24 cellular contexts compared by ENCODE assay signal in the genomic region with DNA sequence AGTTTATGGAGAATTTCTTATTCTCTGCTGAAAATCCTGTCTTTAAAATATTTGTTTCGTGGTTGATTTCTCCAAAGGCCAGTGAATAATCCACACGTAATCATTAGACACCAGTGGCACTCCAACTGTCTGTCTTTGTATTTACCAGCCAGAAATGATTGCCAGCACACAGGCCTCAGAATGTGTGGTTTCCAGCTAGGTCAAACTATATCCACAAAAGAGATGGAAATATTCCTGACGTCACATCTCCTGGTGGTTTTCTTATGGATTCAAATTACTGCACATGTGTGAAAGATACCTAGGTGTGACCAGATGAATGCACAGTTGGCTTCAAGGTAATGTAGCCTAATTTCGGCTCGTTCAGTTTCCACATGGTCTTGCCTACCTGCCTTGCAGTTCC. TPM values are rescaled to one million over a fixed set of nuclear protein-coding genes. Genes with fewer than 3 reads are reported as not detected.
"Had no signal": no experiment of that assay in that cellular context is flagged by ENCODE, and none has a peak within 500 bp of the region (broad histone marks: within the 10 kb centered on the region; RNA-seq: fewer than 3 reads in every experiment).

No MANE protein-coding gene starts in this region.

- H3K27ac ChIP-seq: heart left ventricle, hepatocyte, neutrophil, pancreas, stomach, thyroid gland had no signal

- H3K9me3 ChIP-seq: heart left ventricle, neutrophil, pancreas, stomach, thyroid gland had no signal

- H3K4me1 Mint-ChIP-seq: stimulated activated effector memory CD8-positive, alpha-beta T cell treated with anti-CD3 and anti-CD28 coated beads, Interleukin-12 subunit alpha, Interleukin-12 subunit beta, amount 100 ng/mL, for 72 hours had no signal

- H3K9me3 Mint-ChIP-seq: stimulated activated effector memory CD8-positive, alpha-beta T cell treated with anti-CD3 and anti-CD28 coated beads, Interleukin-12 subunit alpha, Interleukin-12 subunit beta, amount 100 ng/mL, for 72 hours had no signal

- H3K36me3 Mint-ChIP-seq: naive thymus-derived CD8-positive, alpha-beta T cell; stimulated activated effector memory CD8-positive, alpha-beta T cell treated with anti-CD3 and anti-CD28 coated beads, Interleukin-12 subunit alpha, Interleukin-12 subunit beta, amount 100 ng/mL, for 72 hours had no signal

- H2AFZ ChIP-seq: hepatocyte had no signal

- H3K4me3 ChIP-seq: heart left ventricle, hepatocyte, pancreas, stomach, thyroid gland had no signal

- H3K27me3 ChIP-seq: hepatocyte, neutrophil, pancreas, stomach, thyroid gland had no signal

- H3K27ac Mint-ChIP-seq: effector memory CD8-positive, alpha-beta T cell; naive thymus-derived CD8-positive, alpha-beta T cell; progenitor cell of endocrine pancreas; stimulated activated effector memory CD8-positive, alpha-beta T cell treated with anti-CD3 and anti-CD28 coated beads, Interleukin-12 subunit alpha, Interleukin-12 subunit beta, amount 100 ng/mL, for 72 hours had no signal

- H3K4me1 ChIP-seq: pancreas, stomach, thyroid gland had no signal

- H3K79me2 ChIP-seq: hepatocyte had no signal

- H3K4me3 Mint-ChIP-seq: effector memory CD8-positive, alpha-beta T cell; naive thymus-derived CD8-positive, alpha-beta T cell; stimulated activated effector memory CD8-positive, alpha-beta T cell treated with anti-CD3 and anti-CD28 coated beads, Interleukin-12 subunit alpha, Interleukin-12 subunit beta, amount 100 ng/mL, for 72 hours had no signal

- H3K27me3 Mint-ChIP-seq: effector memory CD8-positive, alpha-beta T cell; naive thymus-derived CD8-positive, alpha-beta T cell had no signal

- H3K36me3 ChIP-seq: heart left ventricle, neutrophil, pancreas, stomach, thyroid gland had no signal

- H3K4me2 ChIP-seq: hepatocyte had no signal

- FAIRE-seq: endometrium, frontal cortex, kidney, pancreas, urothelium cell line had no signal

- DNase-seq: cortex of kidney; effector memory CD8-positive, alpha-beta T cell; erythroblast; heart left ventricle; kidney; mesenchymal stem cell; midbrain; naive thymus-derived CD8-positive, alpha-beta T cell; pancreas; stimulated activated CD4-positive, alpha-beta T cell treated with anti-CD3 and anti-CD28 coated beads, Interleukin-2, amount 100 ng/mL, for 24 hours; stimulated activated CD4-positive, alpha-beta T cell treated with anti-CD3 and anti-CD28 coated beads, Interleukin-4, amount 100 ng/mL, for 24 hours; stimulated activated naive CD4-positive, alpha-beta T cell treated with Interleukin-2 at 50 U/mL for 16 hours; stomach; thyroid gland; trophoblast cell had no signal

- ATAC-seq: effector memory CD8-positive, alpha-beta T cell; heart left ventricle; left lobe of liver; naive thymus-derived CD8-positive, alpha-beta T cell; pancreas; sciatic nerve; stimulated activated effector memory CD8-positive, alpha-beta T cell treated with anti-CD3 and anti-CD28 coated beads, Interleukin-12 subunit alpha, Interleukin-12 subunit beta, amount 100 ng/mL, for 72 hours had no signal

RNA-seq across cellular contexts. Expression of a gene that starts 27.2 kb away (rescaled TPM):
- total RNA-seq: naive thymus-derived CD8-positive, alpha-beta T cell had no signal
- polyA plus RNA-seq: naive thymus-derived CD8-positive, alpha-beta T cell had no signal
